24 cellular contexts compared by ENCODE assay signal in the genomic region with DNA sequence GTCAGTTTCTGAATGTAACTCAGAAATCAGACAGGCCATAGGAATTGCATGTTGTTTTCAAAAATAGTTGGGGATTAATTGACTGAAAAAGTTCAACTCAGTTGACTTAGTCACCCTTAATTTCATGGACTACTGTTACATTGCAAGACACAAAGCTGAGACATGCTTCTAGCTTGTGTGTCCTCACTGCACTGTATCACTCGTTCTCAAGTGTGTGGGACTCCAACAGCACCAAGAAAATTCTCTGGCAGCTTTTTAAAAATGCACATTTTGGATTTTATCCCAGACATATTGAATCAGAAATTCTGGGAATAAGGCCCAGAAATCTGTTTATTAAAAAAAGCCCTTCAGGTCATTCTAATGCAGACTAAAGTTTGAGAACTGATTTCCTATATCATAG.
DNase-seq lines count a peak whose midpoint lies in the region; FAIRE-seq and TF ChIP-seq lines count a peak whose summit lies in the region.
"Had no signal": no experiment of that assay in that cellular context is flagged by ENCODE, and none has a peak within 500 bp of the region (broad histone marks: within the 10 kb centered on the region; RNA-seq: fewer than 3 reads in every experiment).

No MANE protein-coding gene starts in this region.

- no peaks in the 10 kb centered on the region for H3K4me1 ChIP-seq in astrocyte (ENCODE audit: insufficient read depth, low read length)
- H3K4me1 ChIP-seq: heart right ventricle, uterus had no signal

- H3K4me3 ChIP-seq in astrocyte (ENCODE audit: insufficient read depth, low read depth, low read length): no peak overlapping the region
- H3K4me3 ChIP-seq: heart right ventricle, ovary, SK-N-MC, uterus had no signal

- no peaks in the 10 kb centered on the region for H3K79me2 ChIP-seq in astrocyte (ENCODE audit: insufficient read depth, low read length)

- no peak overlapping the region for H3K4me3 Mint-ChIP-seq in astrocyte (ENCODE audit: unreplicated experiment)
- H3K4me3 Mint-ChIP-seq in activated naive CD4-positive, alpha-beta T cell treated with anti-CD3 and anti-CD28 coated beads for 36 hours: no peak overlapping the region
- H3K4me3 Mint-ChIP-seq: activated naive CD8-positive, alpha-beta T cell treated with anti-CD3 and anti-CD28 coated beads, Interleukin-2, amount 10 ng/mL, durations not matched to agents 7 days and 5 days; B cell; dendritic cell treated with granulocyte-macrophage colony-stimulating factor and Interleukin-4, amounts not matched to agents 40 ng/mL and 50 ng/mL, for 4 days; IgD-negative memory B cell; natural killer cell; T-helper 2 cell treated with Interferon-gamma antibody and Interleukin-4, amounts not matched to agents 5 μg/mL and 100 μg/mL, for 36 hours had no signal

- H3K36me3 Mint-ChIP-seq in astrocyte (ENCODE audit: low read depth, unreplicated experiment): no peaks in the 10 kb centered on the region
- H3K36me3 Mint-ChIP-seq in activated naive CD4-positive, alpha-beta T cell treated with anti-CD3 and anti-CD28 coated beads for 36 hours (ENCODE audit: low read depth): no peaks in the 10 kb centered on the region
- H3K36me3 Mint-ChIP-seq: activated naive CD8-positive, alpha-beta T cell treated with anti-CD3 and anti-CD28 coated beads, Interleukin-2, amount 10 ng/mL, durations not matched to agents 7 days and 5 days; IgD-negative memory B cell; natural killer cell had no signal

- H3K9me3 Mint-ChIP-seq in astrocyte (ENCODE audit: unreplicated experiment): peaks cover 1% of the 10 kb centered on the region
- peaks cover 17% of the 10 kb centered on the region for H3K9me3 Mint-ChIP-seq in activated naive CD4-positive, alpha-beta T cell treated with anti-CD3 and anti-CD28 coated beads for 36 hours
- H3K9me3 Mint-ChIP-seq: IgD-negative memory B cell had no signal

- H3K9ac ChIP-seq in astrocyte (ENCODE audit: low read length): no peak overlapping the region

- no peaks in the 10 kb centered on the region for H3K36me3 ChIP-seq in astrocyte (ENCODE audit: insufficient read depth, low read length)
- H3K36me3 ChIP-seq: heart right ventricle, ovary, uterus, WERI-Rb-1 had no signal

- TF ChIP-seq CTCF in astrocyte (IDR thresholded peaks at IDR 0.05; ENCODE audit: insufficient read depth, low read depth, low read length): no peak

- no peak overlapping the region for H3K27ac Mint-ChIP-seq in astrocyte (ENCODE audit: unreplicated experiment)
- H3K27ac Mint-ChIP-seq in activated naive CD4-positive, alpha-beta T cell treated with anti-CD3 and anti-CD28 coated beads for 36 hours: no peak overlapping the region
- H3K27ac Mint-ChIP-seq: activated naive CD8-positive, alpha-beta T cell treated with anti-CD3 and anti-CD28 coated beads, Interleukin-2, amount 10 ng/mL, durations not matched to agents 7 days and 5 days; B cell; dendritic cell treated with granulocyte-macrophage colony-stimulating factor and Interleukin-4, amounts not matched to agents 40 ng/mL and 50 ng/mL, for 4 days; IgD-negative memory B cell; natural killer cell; T-helper 2 cell treated with Interferon-gamma antibody and Interleukin-4, amounts not matched to agents 5 μg/mL and 100 μg/mL, for 36 hours had no signal

- intact Hi-C loops in activated naive CD4-positive, alpha-beta T cell treated with anti-CD3 and anti-CD28 coated beads for 36 hours (cut with micrococcal nuclease): no loop called here

- no peaks in the 10 kb centered on the region for H3K27me3 Mint-ChIP-seq in astrocyte (ENCODE audit: low read depth, unreplicated experiment)
- no peaks in the 10 kb centered on the region for H3K27me3 Mint-ChIP-seq in activated naive CD4-positive, alpha-beta T cell treated with anti-CD3 and anti-CD28 coated beads for 36 hours (ENCODE audit: low read depth)
- H3K27me3 Mint-ChIP-seq: activated naive CD8-positive, alpha-beta T cell treated with anti-CD3 and anti-CD28 coated beads, Interleukin-2, amount 10 ng/mL, durations not matched to agents 7 days and 5 days; B cell; dendritic cell treated with granulocyte-macrophage colony-stimulating factor and Interleukin-4, amounts not matched to agents 40 ng/mL and 50 ng/mL, for 4 days; IgD-negative memory B cell had no signal

- H3K9me3 ChIP-seq in astrocyte (ENCODE audit: insufficient read depth, low read depth, low read length): no peaks in the 10 kb centered on the region
- H3K9me3 ChIP-seq: ovary, uterus had no signal

- no peaks in the 10 kb centered on the region for H4K20me1 ChIP-seq in astrocyte (ENCODE audit: insufficient read depth, low read length)

- CTCF ChIA-PET in activated naive CD4-positive, alpha-beta T cell treated with anti-CD3 and anti-CD28 coated beads for 36 hours (lab: Charles Lee): no interaction called here

- no peak for FAIRE-seq in astrocyte (lab: Jason Lieb, UNC)
- FAIRE-seq: endometrium had no signal

- no peak overlapping the region for H3K4me2 ChIP-seq in astrocyte (ENCODE audit: low read length)

- H3K27me3 ChIP-seq in astrocyte (ENCODE audit: insufficient read depth, low read length): no peaks in the 10 kb centered on the region
- H3K27me3 ChIP-seq: heart right ventricle, ovary, uterus had no signal

- DNase-seq in GM04504 (ENCODE audit: low read depth) (peak; percentile 17), astrocyte (ENCODE audit: low read depth) (peak; percentile 62), fibroblast of the conjunctiva (ENCODE audit: low read depth) (peak; percentile 83), HuH-7.5 (ENCODE audit: low spot score) (no peak), COR-L47 (lab: John Stamatoyannopoulos, UW) (no peak)
- DNase-seq in activated CD4-positive, alpha-beta T cell treated with anti-CD3 and anti-CD28 coated beads, Interleukin-2, amount 50 U/mL, for 1 hour: no peak
- DNase-seq in activated naive CD4-positive, alpha-beta T cell treated with anti-CD3 and anti-CD28 coated beads for 36 hours: no peak
- DNase-seq: activated CD4-positive, alpha-beta T cell treated with anti-CD3 and anti-CD28 coated beads, Interleukin-2, amount 50 U/mL, for 48 hours; activated CD8-positive, alpha-beta memory T cell treated with anti-CD3 and anti-CD28 coated beads, Interleukin-2, amount 50 U/mL, for 48 hours; activated naive CD8-positive, alpha-beta T cell treated with anti-CD3 and anti-CD28 coated beads, Interleukin-2, amount 10 ng/mL, durations not matched to agents 7 days and 5 days; heart right ventricle; natural killer cell; NCI-H1417; NCI-H524; ovary; uterus; WERI-Rb-1 had no signal

- no peak overlapping the region for H3K27ac ChIP-seq in astrocyte (ENCODE audit: low read depth, low read length)
- H3K27ac ChIP-seq: heart right ventricle, HL-60, ovary, SK-N-MC, uterus, WERI-Rb-1 had no signal

- no peaks in the 10 kb centered on the region for H3K4me1 Mint-ChIP-seq in astrocyte (ENCODE audit: low read depth, unreplicated experiment)
- no peaks in the 10 kb centered on the region for H3K4me1 Mint-ChIP-seq in activated naive CD4-positive, alpha-beta T cell treated with anti-CD3 and anti-CD28 coated beads for 36 hours (ENCODE audit: low read depth)
- H3K4me1 Mint-ChIP-seq: activated naive CD8-positive, alpha-beta T cell treated with anti-CD3 and anti-CD28 coated beads, Interleukin-2, amount 10 ng/mL, durations not matched to agents 7 days and 5 days; B cell; IgD-negative memory B cell; natural killer cell had no signal

- H2AFZ ChIP-seq in astrocyte (ENCODE audit: low read depth, low read length): no peak overlapping the region

Comparison
In these comparisons a context has a peak if more than half of its experiments do, and no peak if none do; other contexts are left out.
1. DNase-seq: peak in GM04504 (single experiment), astrocyte (single experiment) and fibroblast of the conjunctiva (single experiment); none in activated CD4-positive, alpha-beta T cell treated with anti-CD3 and anti-CD28 coated beads, Interleukin-2, amount 50 U/mL, for 1 hour (single experiment), HuH-7.5 (single experiment), COR-L47 (single experiment) and activated naive CD4-positive, alpha-beta T cell treated with anti-CD3 and anti-CD28 coated beads for 36 hours (single experiment).